ENCODE assay signal across 17 cellular contexts in genomic region chr11:67365756-67366384, GRCh38. TPM values are rescaled to one million over a fixed set of nuclear protein-coding genes. Genes with fewer than 3 reads are reported as not detected.
A peak's percentile ranks its signal among the peaks of the same experiment; 100 is the strongest.
DNase-seq lines count a peak whose midpoint lies in the region; ATAC-seq, FAIRE-seq and TF ChIP-seq lines count a peak whose summit lies in the region.
"Had no signal": no experiment of that assay in that cellular context is flagged by ENCODE, and none has a peak within 500 bp of the region (broad histone marks: within the 10 kb centered on the region; RNA-seq: fewer than 3 reads in every experiment).

No MANE protein-coding gene starts in this region.

- CTCF ChIA-PET in GM10248 (lab: Yijun Ruan, JAX), result interaction anchor here (17.5 to 42.5 kb wide), 3 partner anchors 1 to 26 kb away, joined by 242 to 1573 read pairs (median 1573); partner anchors contain the start of genes CLCF1, POLD4, PPP1CA and RAD9A

- no peak overlapping the region for H3K4me3 ChIP-seq in right cardiac atrium (ENCODE audit: low read length)
- peak overlapping the region in 3 of 4 donors; percentile 8 to 20 (median 8) for H3K4me3 ChIP-seq in esophagus muscularis mucosa
- no peak overlapping the region for H3K4me3 ChIP-seq in osteoblast (ENCODE audit: insufficient read depth, low read length)

- no peak overlapping the region for H2AFZ ChIP-seq in osteoblast (ENCODE audit: low read length)

- no peak overlapping the region for H3K4me2 ChIP-seq in osteoblast (ENCODE audit: insufficient read depth, low read length)

- H3K4me1 ChIP-seq in right cardiac atrium (ENCODE audit: control insufficient read depth, insufficient read depth, low read length) (peaks cover 18% of the 10 kb centered on the region), esophagus muscularis mucosa (peaks cover 35 to 67% (median 60%) of the 10 kb centered on the region in 4 donors), osteoblast (ENCODE audit: insufficient read depth, low read length) (peaks cover 47% of the 10 kb centered on the region)

- TF ChIP-seq EP300 in esophagus muscularis mucosa (IDR thresholded peaks at IDR 0.05), result no peak

- peaks cover 86% of the 10 kb centered on the region for H3K79me2 ChIP-seq in osteoblast (ENCODE audit: insufficient read depth, low read length)

- intact Hi-C loops in right cardiac atrium (cut with DNase I) (no loop called here), Right ventricle myocardium inferior (cut with DNase I) (no loop called here), esophagus muscularis mucosa (cut with DNase I) (no loop called here)

- ATAC-seq in right cardiac atrium, result peak in 1 of 2 donors; percentile 9
- ATAC-seq in Right ventricle myocardium inferior, result no peak
- ATAC-seq: HCT116, SK-N-SH treated with all-trans-retinoic acid at 6 μM for 48 hours had no signal

- POLR2A ChIA-PET in GM10248 (lab: Yijun Ruan, JAX), result no interaction called here

- TF ChIP-seq POLR2A in esophagus muscularis mucosa (IDR thresholded peaks at IDR 0.05; ENCODE audit: low read depth) (no peak), H54 (IDR thresholded peaks at IDR 0.05; ENCODE audit: low read depth, low read length) (no peak)

- H3K9me3 ChIP-seq in right cardiac atrium (ENCODE audit: control insufficient read depth, low read length) (no peaks in the 10 kb centered on the region), esophagus muscularis mucosa (no peaks in the 10 kb centered on the region), osteoblast (ENCODE audit: low read depth, low read length) (no peaks in the 10 kb centered on the region)

- FAIRE-seq in H54 (lab: Jason Lieb, UNC), result no peak
- FAIRE-seq: D721Med had no signal

- DNase-seq in right cardiac atrium (peak in 1 of 3 donors; percentile 66), Right ventricle myocardium inferior (ENCODE audit: missing footprints) (no peak), esophagus muscularis mucosa (ENCODE audit: extremely low spot score) (no peak), osteoblast (ENCODE audit: insufficient read length, low spot score, missing footprints) (peak; percentile 39), GM10248 (ENCODE audit: extremely low spot score) (no peak), H54 (ENCODE audit: insufficient read length, low spot score) (no peak), NCI-H2196 (lab: John Stamatoyannopoulos, UW; ENCODE audit: unreplicated experiment) (no peak), NCI-H2171 (lab: John Stamatoyannopoulos, UW) (no peak)
- DNase-seq: activated CD8-positive, alpha-beta memory T cell treated with anti-CD3 and anti-CD28 coated beads, Interleukin-2, amount 50 U/mL, for 4 hours; MV-4-11; NCI-H2227 treated with DMSO at 0.1 percent for 48 hours had no signal

- TF ChIP-seq CTCF in esophagus muscularis mucosa (IDR thresholded peaks at IDR 0.05) (no peak), osteoblast (IDR thresholded peaks at IDR 0.05; ENCODE audit: extremely low read depth, low read depth, low read length) (no peak), GM10248 (IDR thresholded peaks at IDR 0.05; ENCODE audit: control extremely low read depth, extremely low read depth, low read depth, missing control alignments) (no peak)

- H3K27ac ChIP-seq in right cardiac atrium (ENCODE audit: low read length), result peak overlapping the region; percentile 62
- H3K27ac ChIP-seq in esophagus muscularis mucosa (replicated peaks in 1 of 4), result peak overlapping the region; percentile 83 to 99 (median 98)
- H3K27ac ChIP-seq in osteoblast (ENCODE audit: low read depth, low read length), result peak overlapping the region; percentile 55

- peaks cover 81% of the 10 kb centered on the region for H4K20me1 ChIP-seq in osteoblast (ENCODE audit: insufficient read depth, low read length)

- peaks cover 0 to 16% (median 13%) of the 10 kb centered on the region in 4 donors for H3K36me3 ChIP-seq in esophagus muscularis mucosa
- peaks cover 39% of the 10 kb centered on the region for H3K36me3 ChIP-seq in osteoblast (ENCODE audit: insufficient read depth, low read length)

- H3K27me3 ChIP-seq in right cardiac atrium (ENCODE audit: control insufficient read depth, insufficient read depth) (no peaks in the 10 kb centered on the region), esophagus muscularis mucosa (no peaks in the 10 kb centered on the region), osteoblast (ENCODE audit: insufficient read depth, low read length) (no peaks in the 10 kb centered on the region)

- 45% methylated on average over 12 of the region's 12 CpGs for WGBS in right cardiac atrium
- 59% methylated on average over 12 of the region's 12 CpGs for WGBS in esophagus muscularis mucosa

RNA-seq across cellular contexts. Expression of gene CLCF1, which starts 7.5 kb away (rescaled TPM):
- 1 to 10 TPM; 2.9 to 6.1 (median 3.0) TPM for total RNA-seq in right cardiac atrium
- 3.7 TPM for polyA plus RNA-seq in right cardiac atrium
- 0.51 TPM for total RNA-seq in Right ventricle myocardium inferior
- 10 to 100 TPM in 3 of 4 donors, 1 to 10 TPM in 1; 8.3 to 28.3 (median 11.8) TPM for total RNA-seq in esophagus muscularis mucosa
- total RNA-seq in osteoblast, result 6.2 and 6.9 TPM in 2 replicates

RNA-seq across cellular contexts. Expression of gene POLD4, which starts 12.5 kb away (rescaled TPM):
- total RNA-seq in right cardiac atrium, result 10 to 100 TPM; 53.8 to 86.6 (median 65.3) TPM
- 124 TPM for polyA plus RNA-seq in right cardiac atrium
- total RNA-seq in Right ventricle myocardium inferior, result 49.7 TPM
- total RNA-seq in esophagus muscularis mucosa, result 100 to 1,000 TPM in 1 of 4 donors, 10 to 100 TPM in 3; 77.2 to 106 (median 83.1) TPM
- 43.3 and 59.4 TPM in 2 replicates for total RNA-seq in osteoblast

RNA-seq across cellular contexts. Expression of gene RAD9A, which starts 25.9 kb away (rescaled TPM):
- 10 to 100 TPM in 1 of 4 donors, 1 to 10 TPM in 3; 7.9 to 11.7 (median 9.4) TPM for total RNA-seq in right cardiac atrium
- polyA plus RNA-seq in right cardiac atrium, result 7.3 TPM
- 6.9 TPM for total RNA-seq in Right ventricle myocardium inferior
- 10 to 100 TPM; 10.7 to 16.7 (median 12.7) TPM for total RNA-seq in esophagus muscularis mucosa
- total RNA-seq in osteoblast, result 7.6 and 10.3 TPM in 2 replicates

RNA-seq across cellular contexts. Expression of gene PPP1CA, which starts 35.8 kb away (rescaled TPM):
- total RNA-seq in right cardiac atrium (10 to 100 TPM; 73.1 to 93.4 (median 79.1) TPM), Right ventricle myocardium inferior (112 TPM), esophagus muscularis mucosa (10 to 100 TPM; 56.9 to 87.3 (median 78.7) TPM), osteoblast (161 and 169 TPM in 2 replicates)
- polyA plus RNA-seq in right cardiac atrium, result 79.4 TPM

RNA-seq across cellular contexts. Expression of gene TBC1D10C, which starts 38.0 kb away (rescaled TPM):
- total RNA-seq in right cardiac atrium, result 1 to 10 TPM in 3 of 4 donors, under 1 TPM in 1; 0.67 to 2.7 (median 1.8) TPM
- polyA plus RNA-seq in right cardiac atrium, result 0.86 TPM
- total RNA-seq in Right ventricle myocardium inferior, result 1.3 TPM
- total RNA-seq in esophagus muscularis mucosa, result 1 to 10 TPM in 3 of 4 donors, under 1 TPM in 1; 0.57 to 2.8 (median 1.2) TPM
- total RNA-seq in osteoblast, result not detected in 2 replicates
- total RNA-seq: A673, fibroblast of lung, lung microvascular endothelial cell had no signal

Comparison
In these comparisons a context has a peak if more than half of its experiments do, and no peak if none do; other contexts are left out.
1. H3K4me3 ChIP-seq: peak in esophagus muscularis mucosa (3 of 4); none in right cardiac atrium (single experiment) and osteoblast (single experiment).
2. Peak in every context shown above with its lines, with median percentiles within 50 percentile points of each other: H3K27ac ChIP-seq.